Comparison of ENCODE assay signal across 8 cellular contexts in genomic region chr16:1781254-1781653, GRCh38. TPM values are rescaled to one million over a fixed set of nuclear protein-coding genes. Genes with fewer than 3 reads are reported as not detected.
A peak's percentile ranks its signal among the peaks of the same experiment; 100 is the strongest.
DNase-seq lines count a peak whose midpoint lies in the region; ATAC-seq and TF ChIP-seq lines count a peak whose summit lies in the region.

No MANE protein-coding gene starts in this region.

- H2BK12ac ChIP-seq in mesenchymal stem cell (ENCODE audit: low read length in 2 of 2): no peak overlapping the region

- TF ChIP-seq POLR2A in upper lobe of left lung (IDR thresholded peaks at IDR 0.05): no peak

- H3K4me3 ChIP-seq in cardiac fibroblast (replicated peaks in 1 of 2; ENCODE audit: low read depth in 2 of 2, low read length in 2 of 2) (peak overlapping the region; percentile 78 to 80), mesenchymal stem cell (ENCODE audit: insufficient read depth in 1 of 2, low read depth in 1 of 2, low read length in 2 of 2) (peak overlapping the region; percentile 81 to 87), upper lobe of left lung (peak overlapping the region; percentile 70 to 92 (median 88))

- H3K9me3 ChIP-seq in mesenchymal stem cell (ENCODE audit: control insufficient read depth, low read length) (no peaks in the 10 kb centered on the region), upper lobe of left lung (no peaks in the 10 kb centered on the region)

- ATAC-seq in activated T-cell treated with anti-CD3 and anti-CD28 coated beads, Interleukin-2, amount 50 U/mL, for 4 hours: no peak
- ATAC-seq in upper lobe of left lung (ENCODE audit: low FRiP score in 2 of 2) (no peak), HG03457 (IDR thresholded peaks at IDR 0.05; ENCODE audit: unreplicated experiment) (no peak), HG02610 (IDR thresholded peaks at IDR 0.05; ENCODE audit: unreplicated experiment) (no peak)

- H3K36me3 ChIP-seq in mesenchymal stem cell (ENCODE audit: control insufficient read depth in 1 of 2, insufficient read depth in 2 of 2, low read depth in 1 of 2, low read length in 2 of 2): peaks cover 42 to 63% of the 10 kb centered on the region in 2 experiments
- H3K36me3 ChIP-seq in upper lobe of left lung: peaks cover 12 to 53% (median 36%) of the 10 kb centered on the region in 4 donors

- H2BK5ac ChIP-seq in mesenchymal stem cell (ENCODE audit: low read depth, low read length, poor library complexity, severe bottlenecking): no peak overlapping the region

- H2AFZ ChIP-seq in mesenchymal stem cell (ENCODE audit: low read depth, low read length): no peak overlapping the region

- peaks cover 36% of the 10 kb centered on the region for H3K79me1 ChIP-seq in mesenchymal stem cell (replicated peaks; ENCODE audit: low read length, poor library complexity, severe bottlenecking)

- H3K9ac ChIP-seq in mesenchymal stem cell (ENCODE audit: low read length): peak overlapping the region; percentile 85

- TF ChIP-seq EP300 in upper lobe of left lung (IDR thresholded peaks at IDR 0.05): no peak

- no peak overlapping the region for H4K91ac ChIP-seq in mesenchymal stem cell (ENCODE audit: low read length)

- H4K8ac ChIP-seq in mesenchymal stem cell (ENCODE audit: low read length): no peak overlapping the region

- 81% methylated on average over 20 of the region's 20 CpGs for WGBS in mesenchymal stem cell
- WGBS in upper lobe of left lung, 2 donors: 66 to 81% methylated on average over 13 to 20 of the region's 20 CpGs

- H3K36me3 Mint-ChIP-seq in activated T-cell treated with anti-CD3 and anti-CD28 coated beads, Interleukin-2, amount 50 U/mL, for 4 hours (ENCODE audit: insufficient read depth): no peaks in the 10 kb centered on the region

- no peak overlapping the region for H3K4ac ChIP-seq in mesenchymal stem cell (ENCODE audit: low read depth in 1 of 2, low read length in 2 of 2)

- no peak overlapping the region for H2AK5ac ChIP-seq in mesenchymal stem cell (ENCODE audit: low read length, severe bottlenecking)

- H3K27me3 Mint-ChIP-seq in activated T-cell treated with anti-CD3 and anti-CD28 coated beads, Interleukin-2, amount 50 U/mL, for 4 hours (ENCODE audit: low read depth): no peaks in the 10 kb centered on the region

- peak overlapping the region; percentile 68 for H3K4me2 ChIP-seq in mesenchymal stem cell (ENCODE audit: low read length, poor library complexity, severe bottlenecking)

- no peak overlapping the region for H2BK15ac ChIP-seq in mesenchymal stem cell (ENCODE audit: low read depth, poor library complexity, severe bottlenecking)

- peaks cover 22% of the 10 kb centered on the region for H3K4me1 Mint-ChIP-seq in activated T-cell treated with anti-CD3 and anti-CD28 coated beads, Interleukin-2, amount 50 U/mL, for 4 hours (ENCODE audit: low read depth)

- DNase-seq in activated T-cell treated with anti-CD3 and anti-CD28 coated beads, Interleukin-2, amount 50 U/mL, for 4 hours: no peak
- no peak for DNase-seq in activated T-cell treated with anti-CD3 and anti-CD28 coated beads for 4 hours
- DNase-seq in cardiac fibroblast (ENCODE audit: low read depth in 2 of 2): no peak
- no peak for DNase-seq in mesenchymal stem cell
- peak in 1 of 2 donors; percentile 83 for DNase-seq in upper lobe of left lung
- DNase-seq in central memory CD4-positive, alpha-beta T cell: no peak

- H2BK120ac ChIP-seq in mesenchymal stem cell (ENCODE audit: low read depth, low read length): no peak overlapping the region

- no peaks in the 10 kb centered on the region for H3K9me3 Mint-ChIP-seq in activated T-cell treated with anti-CD3 and anti-CD28 coated beads, Interleukin-2, amount 50 U/mL, for 4 hours

- no peaks in the 10 kb centered on the region for H3K27me3 ChIP-seq in mesenchymal stem cell (ENCODE audit: control insufficient read depth in 1 of 2, insufficient read depth in 1 of 2, low read length in 2 of 2)
- no peaks in the 10 kb centered on the region for H3K27me3 ChIP-seq in upper lobe of left lung

- no peak overlapping the region for H3K14ac ChIP-seq in mesenchymal stem cell (ENCODE audit: low read length in 2 of 2)

- H3K27ac ChIP-seq in mesenchymal stem cell (ENCODE audit: low read length, poor library complexity, severe bottlenecking): no peak overlapping the region
- peak overlapping the region; percentile 84 to 93 (median 86) for H3K27ac ChIP-seq in upper lobe of left lung

- no peak for TF ChIP-seq CTCF in cardiac fibroblast (IDR thresholded peaks at IDR 0.05; ENCODE audit: low read depth, low read length)
- TF ChIP-seq CTCF in upper lobe of left lung (IDR thresholded peaks at IDR 0.05): no peak

- peaks cover 40% of the 10 kb centered on the region for H3K4me1 ChIP-seq in mesenchymal stem cell (ENCODE audit: control insufficient read depth, insufficient read depth, low read depth, low read length)
- H3K4me1 ChIP-seq in upper lobe of left lung: peaks cover 23 to 52% (median 28%) of the 10 kb centered on the region in 4 donors

- H3K18ac ChIP-seq in mesenchymal stem cell (ENCODE audit: low read depth in 1 of 2, low read length in 2 of 2): no peak overlapping the region

- no peak overlapping the region for H3K23ac ChIP-seq in mesenchymal stem cell (ENCODE audit: low read length in 2 of 2)

- peak overlapping the region; percentile 81 for H3K4me3 Mint-ChIP-seq in activated T-cell treated with anti-CD3 and anti-CD28 coated beads, Interleukin-2, amount 50 U/mL, for 4 hours

RNA-seq across cellular contexts. Expression of gene SPSB3, which starts 1.1 kb away (rescaled TPM):
- total RNA-seq in activated T-cell treated with anti-CD3 and anti-CD28 coated beads, Interleukin-2, amount 50 U/mL, for 4 hours: 10 to 100 TPM; 15.5 to 20.8 (median 16.8) TPM
- polyA plus RNA-seq in mesenchymal stem cell (2013, experiment 1 of 2): 15.8 TPM
- 14.9 TPM for polyA plus RNA-seq in mesenchymal stem cell (2013, experiment 2 of 2)
- total RNA-seq in upper lobe of left lung: 100 to 1,000 TPM in 2 of 6 donors, 10 to 100 TPM in 4; 46.2 to 234 (median 64.4) TPM

RNA-seq across cellular contexts. Expression of gene NUBP2, which starts 1.5 kb away (rescaled TPM):
- 100 to 1,000 TPM in 1 of 3 donors, 10 to 100 TPM in 2; 85.7 to 101 (median 94.7) TPM for total RNA-seq in activated T-cell treated with anti-CD3 and anti-CD28 coated beads, Interleukin-2, amount 50 U/mL, for 4 hours
- polyA plus RNA-seq in mesenchymal stem cell (2013, experiment 1 of 2): 34.4 TPM
- 35.3 TPM for polyA plus RNA-seq in mesenchymal stem cell (2013, experiment 2 of 2)
- 10 to 100 TPM; 53.2 to 85.6 (median 60.5) TPM for total RNA-seq in upper lobe of left lung

RNA-seq across cellular contexts. Expression of gene MRPS34, which starts 8.3 kb away (rescaled TPM):
- total RNA-seq in activated T-cell treated with anti-CD3 and anti-CD28 coated beads, Interleukin-2, amount 50 U/mL, for 4 hours: 100 to 1,000 TPM; 223 to 288 (median 265) TPM
- 102 TPM for polyA plus RNA-seq in mesenchymal stem cell (2013, experiment 1 of 2)
- 101 TPM for polyA plus RNA-seq in mesenchymal stem cell (2013, experiment 2 of 2)
- 10 to 100 TPM; 49.2 to 91.7 (median 69.8) TPM for total RNA-seq in upper lobe of left lung

RNA-seq across cellular contexts. Expression of gene EME2, which starts 8.6 kb away (rescaled TPM):
- 10 to 100 TPM; 30.4 to 39.1 (median 35.7) TPM for total RNA-seq in activated T-cell treated with anti-CD3 and anti-CD28 coated beads, Interleukin-2, amount 50 U/mL, for 4 hours
- polyA plus RNA-seq in mesenchymal stem cell (2013, experiment 1 of 2): 5.6 TPM
- polyA plus RNA-seq in mesenchymal stem cell (2013, experiment 2 of 2): 4.7 TPM
- 10 to 100 TPM; 10.8 to 87.0 (median 21.5) TPM for total RNA-seq in upper lobe of left lung

RNA-seq across cellular contexts. Expression of gene NME3, which starts 9.9 kb away (rescaled TPM):
- total RNA-seq in activated T-cell treated with anti-CD3 and anti-CD28 coated beads, Interleukin-2, amount 50 U/mL, for 4 hours: 10 to 100 TPM; 37.2 to 37.6 (median 37.4) TPM
- polyA plus RNA-seq in mesenchymal stem cell (2013, experiment 1 of 2): 49.3 TPM
- 48.0 TPM for polyA plus RNA-seq in mesenchymal stem cell (2013, experiment 2 of 2)
- total RNA-seq in upper lobe of left lung: 100 to 1,000 TPM in 2 of 6 donors, 10 to 100 TPM in 4; 57.8 to 155 (median 78.9) TPM
